Comparison of ENCODE assay signal across 29 cellular contexts in genomic region chr4:95764961-95765360, GRCh38.
"Had no signal": no experiment of that assay in that cellular context is flagged by ENCODE, and none has a peak within 500 bp of the region (broad histone marks: within the 10 kb centered on the region; RNA-seq: fewer than 3 reads in every experiment).

No MANE protein-coding gene starts in this region.

- H3K27me3 ChIP-seq: stomach, suprapubic skin, testis, thyroid gland, tibial artery, tibial nerve, transverse colon, upper lobe of left lung, upper lobe of right lung, uterus, vagina had no signal

- FAIRE-seq: urothelium cell line had no signal

- H3K4me1 ChIP-seq: stomach, suprapubic skin, testis, thyroid gland, tibial artery, tibial nerve, transverse colon, upper lobe of left lung, upper lobe of right lung, uterus, vagina had no signal

- H3K36me3 ChIP-seq: stomach, suprapubic skin, thoracic aorta, thyroid gland, tibial artery, tibial nerve, transverse colon, upper lobe of left lung, upper lobe of right lung, uterus, vagina had no signal

- H3K4me3 ChIP-seq: stomach, suprapubic skin, testis, thoracic aorta, thyroid gland, tibial artery, tibial nerve, transverse colon, upper lobe of left lung, upper lobe of right lung, uterus, vagina had no signal

- H3K36me3 Mint-ChIP-seq: stimulated activated effector memory CD8-positive, alpha-beta T cell treated with anti-CD3 and anti-CD28 coated beads, Interleukin-12 subunit alpha, Interleukin-12 subunit beta, amount 100 ng/mL, for 72 hours; stimulated activated memory B cell treated with anti-CD40 and anti-IgM and Interleukin-4, amounts not matched to agents 10 μg/mL and 1 μg/mL and 100 μg/mL, for 72 hours; stimulated activated naive B cell treated with anti-CD40 and anti-IgM and Interleukin-4, amounts not matched to agents 10 μg/mL and 1 μg/mL and 100 μg/mL, for 72 hours; type B pancreatic cell had no signal

- H3K4me3 Mint-ChIP-seq: stimulated activated effector memory CD8-positive, alpha-beta T cell treated with anti-CD3 and anti-CD28 coated beads, Interleukin-12 subunit alpha, Interleukin-12 subunit beta, amount 100 ng/mL, for 72 hours; stimulated activated memory B cell treated with anti-CD40 and anti-IgM and Interleukin-4, amounts not matched to agents 10 μg/mL and 1 μg/mL and 100 μg/mL, for 72 hours; stimulated activated naive B cell treated with anti-CD40 and anti-IgM and Interleukin-4, amounts not matched to agents 10 μg/mL and 1 μg/mL and 100 μg/mL, for 72 hours; stimulated activated naive CD8-positive, alpha-beta T cell treated with anti-CD3 and anti-CD28 coated beads, Interleukin-15, amount 100 ng/mL, for 72 hours; stimulated activated naive CD8-positive, alpha-beta T cell treated with anti-CD3 and anti-CD28 coated beads, Interleukin-15, Interleukin-2, amounts not matched to agents 100 ng/mL and 50 ng/mL, for 24 hours; type B pancreatic cell had no signal

- H3K9me3 ChIP-seq: suprapubic skin, testis, thoracic aorta, thyroid gland, tibial artery, transverse colon, upper lobe of left lung, upper lobe of right lung, vagina had no signal

- DNase-seq: stimulated activated CD4-positive, alpha-beta T cell treated with anti-CD3 and anti-CD28 coated beads, Interleukin-2, amount 100 ng/mL, for 48 hours; stimulated activated CD4-positive, alpha-beta T cell treated with anti-CD3 and anti-CD28 coated beads, Interleukin-4, amount 100 ng/mL, for 1 hour; stimulated activated CD4-positive, alpha-beta T cell treated with anti-CD3 and anti-CD28 coated beads, Interleukin-4, amount 100 ng/mL, for 24 hours; stimulated activated CD4-positive, alpha-beta T cell treated with anti-CD3 and anti-CD28 coated beads, Interleukin-4, amount 100 ng/mL, for 4 hours; stimulated activated CD8-positive, alpha-beta memory T cell treated with anti-CD3 and anti-CD28 coated beads, Interleukin-4, amount 100 ng/mL, for 48 hours; stimulated activated naive B cell treated with anti-CD40 and anti-IgM and Interleukin-4, amounts not matched to agents 10 μg/mL and 1 μg/mL and 100 μg/mL, for 72 hours; stimulated activated naive CD4-positive, alpha-beta T cell; stimulated activated naive CD4-positive, alpha-beta T cell treated with Interleukin-2 at 50 U/mL for 16 hours; stimulated activated naive CD8-positive, alpha-beta T cell treated with anti-CD3 and anti-CD28 coated beads, Interleukin-15, amount 100 ng/mL, for 72 hours; stimulated activated naive CD8-positive, alpha-beta T cell treated with anti-CD3 and anti-CD28 coated beads, Interleukin-15, Interleukin-2, amounts not matched to agents 100 U/mL and 50 U/mL, for 24 hours; stomach; substantia nigra; testis; thyroid gland; tibial artery; transverse colon; trophoblast cell; upper lobe of left lung; upper lobe of right lung; uterus had no signal

- H3K27ac ChIP-seq: stomach, suprapubic skin, testis, thoracic aorta, thyroid gland, tibial artery, tibial nerve, transverse colon, upper lobe of left lung, upper lobe of right lung, uterus, vagina had no signal

- H3K4me1 Mint-ChIP-seq: stimulated activated effector memory CD8-positive, alpha-beta T cell treated with anti-CD3 and anti-CD28 coated beads, Interleukin-12 subunit alpha, Interleukin-12 subunit beta, amount 100 ng/mL, for 72 hours; stimulated activated memory B cell treated with anti-CD40 and anti-IgM and Interleukin-4, amounts not matched to agents 10 μg/mL and 1 μg/mL and 100 μg/mL, for 72 hours; stimulated activated naive B cell treated with anti-CD40 and anti-IgM and Interleukin-4, amounts not matched to agents 10 μg/mL and 1 μg/mL and 100 μg/mL, for 72 hours; stimulated activated naive CD8-positive, alpha-beta T cell treated with anti-CD3 and anti-CD28 coated beads, Interleukin-15, amount 100 ng/mL, for 72 hours had no signal

- H3K27ac Mint-ChIP-seq: stimulated activated effector memory CD8-positive, alpha-beta T cell treated with anti-CD3 and anti-CD28 coated beads, Interleukin-12 subunit alpha, Interleukin-12 subunit beta, amount 100 ng/mL, for 72 hours; stimulated activated memory B cell treated with anti-CD40 and anti-IgM and Interleukin-4, amounts not matched to agents 10 μg/mL and 1 μg/mL and 100 μg/mL, for 72 hours; stimulated activated naive B cell treated with anti-CD40 and anti-IgM and Interleukin-4, amounts not matched to agents 10 μg/mL and 1 μg/mL and 100 μg/mL, for 72 hours; stimulated activated naive CD8-positive, alpha-beta T cell treated with anti-CD3 and anti-CD28 coated beads, Interleukin-15, amount 100 ng/mL, for 72 hours; stimulated activated naive CD8-positive, alpha-beta T cell treated with anti-CD3 and anti-CD28 coated beads, Interleukin-15, Interleukin-2, amounts not matched to agents 100 ng/mL and 50 ng/mL, for 24 hours; type B pancreatic cell had no signal

- H3K27me3 Mint-ChIP-seq: stimulated activated memory B cell treated with anti-CD40 and anti-IgM and Interleukin-4, amounts not matched to agents 10 μg/mL and 1 μg/mL and 100 μg/mL, for 72 hours; stimulated activated naive B cell treated with anti-CD40 and anti-IgM and Interleukin-4, amounts not matched to agents 10 μg/mL and 1 μg/mL and 100 μg/mL, for 72 hours; stimulated activated naive CD8-positive, alpha-beta T cell treated with anti-CD3 and anti-CD28 coated beads, Interleukin-15, amount 100 ng/mL, for 72 hours; stimulated activated naive CD8-positive, alpha-beta T cell treated with anti-CD3 and anti-CD28 coated beads, Interleukin-15, Interleukin-2, amounts not matched to agents 100 ng/mL and 50 ng/mL, for 24 hours had no signal

- ATAC-seq: stimulated activated effector memory CD8-positive, alpha-beta T cell treated with anti-CD3 and anti-CD28 coated beads, Interleukin-12 subunit alpha, Interleukin-12 subunit beta, amount 100 ng/mL, for 72 hours; stimulated activated naive B cell treated with anti-CD40 and anti-IgM and Interleukin-4, amounts not matched to agents 10 μg/mL and 1 μg/mL and 100 μg/mL, for 72 hours; stimulated activated naive CD8-positive, alpha-beta T cell treated with anti-CD3 and anti-CD28 coated beads, Interleukin-15, Interleukin-2, amounts not matched to agents 100 U/mL and 50 U/mL, for 24 hours; upper lobe of right lung had no signal
